ENCODE assay signal across 26 cellular contexts in the genomic region with DNA sequence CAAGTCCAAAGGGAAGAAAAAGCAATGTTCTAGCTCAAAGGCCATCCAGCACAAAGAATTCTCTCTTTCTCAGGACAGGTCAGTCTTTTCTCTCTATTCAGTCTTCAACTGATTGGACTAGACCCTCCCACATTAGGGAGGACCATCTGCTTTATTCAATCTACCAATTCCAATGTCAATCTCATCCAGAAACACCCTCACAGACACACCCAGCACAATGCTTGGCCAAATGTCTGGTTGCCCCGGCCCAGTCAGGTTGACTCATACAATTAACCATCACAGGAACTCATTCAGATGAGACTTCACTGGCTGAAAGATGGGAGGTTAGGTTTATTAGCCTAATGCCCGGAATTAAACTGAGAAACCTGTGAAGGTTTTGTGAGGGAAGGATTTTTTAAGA. TPM values are rescaled to one million over a fixed set of nuclear protein-coding genes. Genes with fewer than 3 reads are reported as not detected.
A peak's percentile ranks its signal among the peaks of the same experiment; 100 is the strongest.
DNase-seq lines count a peak whose midpoint lies in the region; ATAC-seq lines count a peak whose summit lies in the region.
"Had no signal": no experiment of that assay in that cellular context is flagged by ENCODE, and none has a peak within 500 bp of the region (broad histone marks: within the 10 kb centered on the region; RNA-seq: fewer than 3 reads in every experiment).

No MANE protein-coding gene starts in this region.

- ATAC-seq in HG02588 (IDR thresholded peaks at IDR 0.05; ENCODE audit: unreplicated experiment) (no peak), HG03460 (IDR thresholded peaks at IDR 0.05; ENCODE audit: unreplicated experiment) (no peak)
- ATAC-seq: left lung; stimulated activated naive B cell treated with anti-CD40 and anti-IgM and Interleukin-4, amounts not matched to agents 10 μg/mL and 1 μg/mL and 100 μg/mL, for 72 hours had no signal

- H3K27ac ChIP-seq in epithelial cell of prostate = no peak overlapping the region
- H3K27ac ChIP-seq: cardiac muscle cell, left lung had no signal

- DNase-seq in EH (ENCODE audit: low read depth) = peak; percentile 62
- peak; percentile 36 for DNase-seq in NCI-H226
- peak; percentile 24 for DNase-seq in epithelial cell of prostate (ENCODE audit: low read depth, low spot score)
- DNase-seq in myocyte (ENCODE audit: low read depth) = peak; percentile 15
- no peak for DNase-seq in 8988T
- DNase-seq in germinal center (ENCODE audit: low spot score) = no peak
- DNase-seq: activated CD4-positive, alpha-beta T cell treated with anti-CD3 and anti-CD28 coated beads, Interleukin-2, amount 50 U/mL, for 1 hour; activated CD8-positive, alpha-beta memory T cell treated with anti-CD3 and anti-CD28 coated beads, Interleukin-2, amount 50 U/mL, for 48 hours; activated gamma-delta T cell; Calu3; dermis blood vessel endothelial cell; left lung; NCI-H1436; NCI-H2171 treated with DMSO at 0.1 percent for 48 hours; NCI-H748 treated with DMSO at 0.1 percent for 48 hours; SIG-M5; stimulated activated CD4-positive, alpha-beta T cell treated with anti-CD3 and anti-CD28 coated beads, Interleukin-1b, Interleukin-23, amount 100 ng/mL, for 48 hours; stimulated activated naive B cell treated with anti-CD40 and anti-IgM and Interleukin-4, amounts not matched to agents 10 μg/mL and 1 μg/mL and 100 μg/mL, for 72 hours; T-helper 1 cell had no signal

RNA-seq across cellular contexts. Expression of a gene that starts 32.4 kb away (rescaled TPM):
- total RNA-seq in myocyte = 0.05 and 0.08 TPM in 2 replicates
- not detected for polyA plus RNA-seq in myocyte (2012)
- total RNA-seq: B cell, Calu3, G401, OCI-LY7 had no signal
- polyA plus RNA-seq: neural cell had no signal

RNA-seq across cellular contexts. Expression of a gene that starts 59.7 kb away (rescaled TPM):
- 8.7 and 11.9 TPM in 2 replicates for total RNA-seq in myocyte
- polyA plus RNA-seq in myocyte (2012) = 17.5 TPM
- polyA plus RNA-seq: neural cell had no signal

Comparison
In these comparisons a context has a peak if more than half of its experiments do, and no peak if none do; other contexts are left out.
1. DNase-seq: peak in EH (single experiment), NCI-H226 (single experiment), epithelial cell of prostate (single experiment) and myocyte (single experiment); none in 8988T (single experiment) and germinal center (single experiment).